In genomic region chr16:2213817-2214720, GRCh38 we compare ENCODE assay signal across 8 cellular contexts. TPM values are rescaled to one million over a fixed set of nuclear protein-coding genes. Genes with fewer than 3 reads are reported as not detected.
DNase-seq lines count a peak whose midpoint lies in the region; ATAC-seq and TF ChIP-seq lines count a peak whose summit lies in the region.

No MANE protein-coding gene starts in this region.

- ATAC-seq in HG02588 (IDR thresholded peaks at IDR 0.05; ENCODE audit: unreplicated experiment) = peak; percentile 3
- peak in 3 of 4 experiments; percentile 9 to 16 (median 10) for ATAC-seq in T-cell (replicated peaks in 1 of 4)
- peak; percentile 0 to 1 for ATAC-seq in gastrocnemius medialis

- no peaks in the 10 kb centered on the region for H3K27me3 Mint-ChIP-seq in T-cell

- H3K27ac Mint-ChIP-seq in T-cell = no peak overlapping the region

- peaks cover 2% of the 10 kb centered on the region for H3K36me3 Mint-ChIP-seq in T-cell

- intact Hi-C loops in gastrocnemius medialis (cut with DNase I; ENCODE audit: low total_unique reads) = loop anchor here (1.0 to 10.0 kb wide), 2 partner anchors 9 to 439 kb away; partner anchors contain the start of genes EME2, MLST8, MRPS34 and NME3

- peak overlapping the region; percentile 77 to 91 (median 88) for H3K27ac ChIP-seq in gastrocnemius medialis

- no peak for DNase-seq in GM12864 (ENCODE audit: low read depth)
- peak in 2 of 34 experiments; percentile 14 to 21 for DNase-seq in T-cell
- DNase-seq in fibroblast of pulmonary artery (ENCODE audit: low read depth) = no peak
- DNase-seq in gastrocnemius medialis = no peak
- no peak for DNase-seq in T1000 (lab: John Stamatoyannopoulos, UW)
- DNase-seq in NCI-H446 treated with DMSO at 0.1 percent for 48 hours (lab: John Stamatoyannopoulos, UW) = no peak
- DNase-seq in LoVo (ENCODE audit: low spot score) = no peak

- in situ Hi-C loops in gastrocnemius medialis (cut with MboI; ENCODE audit: low sequenced_read_pairs in 4 of 4) = no loop called here

- peaks cover 12 to 17% (median 16%) of the 10 kb centered on the region in 3 donors for H3K4me1 Mint-ChIP-seq in T-cell

- peak; percentile 38 to 66 for TF ChIP-seq POLR2A in gastrocnemius medialis (IDR thresholded peaks at IDR 0.05)

- H3K36me3 ChIP-seq in gastrocnemius medialis = peaks cover 0 to 10% of the 10 kb centered on the region in 2 donors

- POLR2A ChIA-PET in T-cell (lab: Charles Lee) = interaction anchor here in 1 of 2 donors (1.0 kb wide), 1 partner anchor 59 kb away, joined by 3 read pairs; the partner anchor contains the start of gene TRAF7

- H3K4me3 ChIP-seq in GM12864 (ENCODE audit: low read depth, low read length) = peak overlapping the region; percentile 98
- H3K4me3 ChIP-seq in fibroblast of pulmonary artery (replicated peaks; ENCODE audit: low read depth, low read length) = peak overlapping the region; percentile 57
- peak overlapping the region; percentile 54 to 73 (median 64) for H3K4me3 ChIP-seq in gastrocnemius medialis

- peak overlapping the region; percentile 72 to 78 (median 72) for H3K4me3 Mint-ChIP-seq in T-cell

- peaks cover 36 to 42% of the 10 kb centered on the region in 2 donors for H3K4me1 ChIP-seq in gastrocnemius medialis

- TF ChIP-seq CTCF in GM12864 (IDR thresholded peaks at IDR 0.05; ENCODE audit: low read depth, low read length, missing control alignments) (no peak), fibroblast of pulmonary artery (IDR thresholded peaks at IDR 0.05; ENCODE audit: low read length, missing control alignments) (no peak), gastrocnemius medialis (IDR thresholded peaks at IDR 0.05 in 4 of 5, conservative IDR thresholded peaks at IDR 0.05 in 1 of 5) (no peak)

- H3K27me3 ChIP-seq in gastrocnemius medialis = no peaks in the 10 kb centered on the region

- H3K9me3 ChIP-seq in gastrocnemius medialis = no peaks in the 10 kb centered on the region

- H3K9me3 Mint-ChIP-seq in T-cell = no peaks in the 10 kb centered on the region

- CTCF ChIA-PET in T-cell (lab: Charles Lee) = interaction anchor here in 1 of 2 donors (0.5 to 0.6 kb wide), 2 partner anchors 59 to 306 kb away, joined by 3 read pairs; partner anchors contain the start of gene TRAF7

RNA-seq across cellular contexts. Expression of gene PGP, which starts 0.6 kb away (rescaled TPM):
- total RNA-seq in T-cell (10 to 100 TPM; 12.7 to 23.1 (median 20.4) TPM), gastrocnemius medialis (10 to 100 TPM; 19.6 to 43.1 (median 25.6) TPM)

RNA-seq across cellular contexts. Expression of gene BRICD5, which starts 3.4 kb away (rescaled TPM):
- 10 to 100 TPM in 3 of 5 donors, 1 to 10 TPM in 2; 6.7 to 27.7 (median 20.4) TPM for total RNA-seq in T-cell
- total RNA-seq in gastrocnemius medialis = 1 to 10 TPM in 3 of 4 donors, under 1 TPM in 1; 0.15 to 2.2 (median 1.4) TPM

RNA-seq across cellular contexts. Expression of gene MLST8, which starts 8.8 kb away (rescaled TPM):
- 10 to 100 TPM; 26.2 to 32.5 (median 30.2) TPM for total RNA-seq in T-cell
- 10 to 100 TPM; 40.3 to 77.0 (median 73.5) TPM for total RNA-seq in gastrocnemius medialis

RNA-seq across cellular contexts. Expression of gene E4F1, which starts 9.3 kb away (rescaled TPM):
- total RNA-seq in T-cell (10 to 100 TPM; 32.8 to 52.0 (median 47.0) TPM), gastrocnemius medialis (10 to 100 TPM; 24.5 to 38.4 (median 27.0) TPM)

RNA-seq across cellular contexts. Expression of gene CASKIN1, which starts 17.7 kb away (rescaled TPM):
- total RNA-seq in T-cell (under 1 TPM in 2 of 5 donors, not detected in 3; 0.06 to 0.47 TPM), gastrocnemius medialis (under 1 TPM in 3 of 4 donors, not detected in 1; 0.07 to 0.51 (median 0.10) TPM)
